ENCODE assay signal across 28 cellular contexts in genomic region chr18:23193727-23194126, GRCh38. TPM values are rescaled to one million over a fixed set of nuclear protein-coding genes. Genes with fewer than 3 reads are reported as not detected.
A peak's percentile ranks its signal among the peaks of the same experiment; 100 is the strongest.
DNase-seq lines count a peak whose midpoint lies in the region; ATAC-seq and TF ChIP-seq lines count a peak whose summit lies in the region.
"Had no signal": no experiment of that assay in that cellular context is flagged by ENCODE, and none has a peak within 500 bp of the region (broad histone marks: within the 10 kb centered on the region; RNA-seq: fewer than 3 reads in every experiment).

No MANE protein-coding gene starts in this region.

- H3K27me3 ChIP-seq in mesenchymal stem cell (ENCODE audit: control insufficient read depth in 1 of 2, insufficient read depth in 1 of 2, low read length in 2 of 2) (no peaks in the 10 kb centered on the region), suprapubic skin (no peaks in the 10 kb centered on the region), WERI-Rb-1 (ENCODE audit: insufficient read depth, low read depth, severe bottlenecking) (no peaks in the 10 kb centered on the region)
- H3K27me3 ChIP-seq: brain microvascular endothelial cell, MG63 had no signal

- no peak overlapping the region for H2BK12ac ChIP-seq in mesenchymal stem cell (ENCODE audit: low read length in 2 of 2)

- H3K4me1 ChIP-seq in mesenchymal stem cell (ENCODE audit: control insufficient read depth, insufficient read depth, low read depth, low read length) (peaks cover 25% of the 10 kb centered on the region), suprapubic skin (peaks cover 39% of the 10 kb centered on the region)

- H3K4me3 Mint-ChIP-seq in HFFc6 = peak overlapping the region; percentile 67; the same call in 1 of the 2 replicates
- H3K4me3 Mint-ChIP-seq in WTC11 = no peak overlapping the region
- H3K4me3 Mint-ChIP-seq: activated CD4-positive, alpha-beta memory T cell treated with anti-CD3 and anti-CD28 coated beads for 36 hours; activated naive CD4-positive, alpha-beta T cell treated with anti-CD3 and anti-CD28 coated beads for 36 hours; B cell; CD4-positive, alpha-beta memory T cell; memory B cell had no signal

- H4K91ac ChIP-seq in mesenchymal stem cell (ENCODE audit: low read length) = no peak overlapping the region

- no peak overlapping the region for H2AK5ac ChIP-seq in mesenchymal stem cell (ENCODE audit: low read length, severe bottlenecking)

- DNase-seq in HFFc6 (no peak), WTC11 (ENCODE audit: low spot score) (no peak), mesenchymal stem cell (no peak), suprapubic skin (ENCODE audit: low spot score in 2 of 2) (no peak), WERI-Rb-1 (no peak)
- no peak for DNase-seq in NK-92 treated with Interleukin-12 subunit alpha and Interleukin-12 subunit beta, amount 100 ng/mL, for 24 hours (lab: John Stamatoyannopoulos, UW)
- DNase-seq: ACHN; activated CD4-positive, alpha-beta memory T cell treated with anti-CD3 and anti-CD28 coated beads for 36 hours; activated CD4-positive, alpha-beta T cell treated with anti-CD3 and anti-CD28 coated beads for 1 hour; activated naive CD4-positive, alpha-beta T cell treated with anti-CD3 and anti-CD28 coated beads for 36 hours; amniotic stem cell; CD4-positive, alpha-beta memory T cell; GOT3; KG1; MG63; NCI-H1105 treated with DMSO at 0.1 percent for 48 hours; NCI-H187 treated with DMSO at 0.1 percent for 48 hours; NCI-H526; nucleus accumbens; SHP77; stimulated activated CD4-positive, alpha-beta T cell treated with anti-CD3 and anti-CD28 coated beads, Interleukin-15, amount 100 ng/mL, for 24 hours; stimulated activated CD4-positive, alpha-beta T cell treated with anti-CD3 and anti-CD28 coated beads, Interleukin-4, amount 100 ng/mL, for 4 hours; T-helper 2 cell had no signal

- CTCF ChIA-PET in WTC11 (lab: Charles Lee) = interaction anchor here (1.1 to 1.8 kb wide), 2 partner anchors 14 to 38 kb away, joined by 5 read pairs; no protein-coding TSS in a partner anchor

- peak overlapping the region; percentile 74 for H3K9ac ChIP-seq in mesenchymal stem cell (ENCODE audit: low read length)

- no peak for ATAC-seq in WTC11
- ATAC-seq in HG02938 (IDR thresholded peaks at IDR 0.05; ENCODE audit: unreplicated experiment) = no peak

- no peak overlapping the region for H2AFZ ChIP-seq in mesenchymal stem cell (ENCODE audit: low read depth, low read length)

- H3K4me3 ChIP-seq in mesenchymal stem cell (ENCODE audit: insufficient read depth in 1 of 2, low read depth in 1 of 2, low read length in 2 of 2) = no peak overlapping the region
- H3K4me3 ChIP-seq in suprapubic skin = no peak overlapping the region
- no peak overlapping the region for H3K4me3 ChIP-seq in WERI-Rb-1 (ENCODE audit: low read depth, low read length)
- H3K4me3 ChIP-seq: MG63 had no signal

- no peak for TF ChIP-seq POLR2A in suprapubic skin (IDR thresholded peaks at IDR 0.05)

- no peak for TF ChIP-seq EP300 in suprapubic skin (IDR thresholded peaks at IDR 0.05)

- H3K27ac Mint-ChIP-seq in HFFc6 (peak overlapping the region; percentile 31), WTC11 (peak overlapping the region; percentile 6; the same call in 1 of the 2 replicates)
- H3K27ac Mint-ChIP-seq: activated CD4-positive, alpha-beta memory T cell treated with anti-CD3 and anti-CD28 coated beads for 36 hours; activated naive CD4-positive, alpha-beta T cell treated with anti-CD3 and anti-CD28 coated beads for 36 hours; B cell; memory B cell; progenitor cell of endocrine pancreas had no signal

- no peak overlapping the region for H3K18ac ChIP-seq in mesenchymal stem cell (ENCODE audit: low read depth in 1 of 2, low read length in 2 of 2)

- peaks cover 43% of the 10 kb centered on the region for H3K4me1 Mint-ChIP-seq in HFFc6 (ENCODE audit: low read depth)
- H3K4me1 Mint-ChIP-seq in WTC11 = peaks cover 47% of the 10 kb centered on the region

- H3K27me3 Mint-ChIP-seq in HFFc6 (ENCODE audit: insufficient read depth) (peaks cover 3% of the 10 kb centered on the region), WTC11 (ENCODE audit: low read depth) (no peaks in the 10 kb centered on the region)

- peaks cover 14% of the 10 kb centered on the region; the same call in 1 of the 2 replicates for H3K36me3 Mint-ChIP-seq in HFFc6 (ENCODE audit: low read depth)
- H3K36me3 Mint-ChIP-seq in WTC11 = peaks cover 33% of the 10 kb centered on the region
- H3K36me3 Mint-ChIP-seq: activated CD4-positive, alpha-beta memory T cell treated with anti-CD3 and anti-CD28 coated beads for 36 hours; CD4-positive, alpha-beta memory T cell; memory B cell had no signal

- H3K4me2 ChIP-seq in mesenchymal stem cell (ENCODE audit: low read length, poor library complexity, severe bottlenecking) = no peak overlapping the region

- no peak overlapping the region for H3K23ac ChIP-seq in mesenchymal stem cell (ENCODE audit: low read length in 2 of 2)

- H2BK15ac ChIP-seq in mesenchymal stem cell (ENCODE audit: low read depth, poor library complexity, severe bottlenecking) = no peak overlapping the region

- H3K36me3 ChIP-seq in mesenchymal stem cell (ENCODE audit: control insufficient read depth in 1 of 2, insufficient read depth in 2 of 2, low read depth in 1 of 2, low read length in 2 of 2) (peaks cover 25 to 59% of the 10 kb centered on the region in 2 experiments), suprapubic skin (peaks cover 16% of the 10 kb centered on the region), WERI-Rb-1 (no peaks in the 10 kb centered on the region)

- TF ChIP-seq CTCF in HFFc6 (IDR thresholded peaks at IDR 0.05) = no peak
- TF ChIP-seq CTCF in WTC11 (IDR thresholded peaks at IDR 0.05) = no peak
- TF ChIP-seq CTCF in suprapubic skin (IDR thresholded peaks at IDR 0.05) = no peak
- TF ChIP-seq CTCF in WERI-Rb-1 (IDR thresholded peaks at IDR 0.05; ENCODE audit: low read depth, low read length) = no peak

- no peak overlapping the region for H3K4ac ChIP-seq in mesenchymal stem cell (ENCODE audit: low read depth in 1 of 2, low read length in 2 of 2)

- H3K27ac ChIP-seq in mesenchymal stem cell (ENCODE audit: low read length, poor library complexity, severe bottlenecking) = no peak overlapping the region
- peak overlapping the region; percentile 52 for H3K27ac ChIP-seq in suprapubic skin
- no peak overlapping the region for H3K27ac ChIP-seq in WERI-Rb-1

- POLR2A ChIA-PET in WTC11 (lab: Charles Lee) = no interaction called here

- H3K9me3 Mint-ChIP-seq in HFFc6 = no peaks in the 10 kb centered on the region
- no peaks in the 10 kb centered on the region for H3K9me3 Mint-ChIP-seq in WTC11
- H3K9me3 Mint-ChIP-seq: activated CD4-positive, alpha-beta memory T cell treated with anti-CD3 and anti-CD28 coated beads for 36 hours; activated naive CD4-positive, alpha-beta T cell treated with anti-CD3 and anti-CD28 coated beads for 36 hours; CD4-positive, alpha-beta memory T cell; memory B cell had no signal

- peaks cover 4% of the 10 kb centered on the region for H3K79me1 ChIP-seq in mesenchymal stem cell (replicated peaks; ENCODE audit: low read length, poor library complexity, severe bottlenecking)

- no CpG with 5 or more reads among the region's 2 CpGs for WGBS in mesenchymal stem cell
- WGBS in suprapubic skin = 51% methylated on average over 2 of the region's 2 CpGs

- no peak overlapping the region for H3K14ac ChIP-seq in mesenchymal stem cell (ENCODE audit: low read length in 2 of 2)

- no peaks in the 10 kb centered on the region for H3K9me3 ChIP-seq in mesenchymal stem cell (ENCODE audit: control insufficient read depth, low read length)
- H3K9me3 ChIP-seq in suprapubic skin = no peaks in the 10 kb centered on the region
- no peaks in the 10 kb centered on the region for H3K9me3 ChIP-seq in WERI-Rb-1 (ENCODE audit: severe bottlenecking)
- H3K9me3 ChIP-seq: MG63 had no signal

- no peak overlapping the region for H4K8ac ChIP-seq in mesenchymal stem cell (ENCODE audit: low read length)

- no peak overlapping the region for H2BK120ac ChIP-seq in mesenchymal stem cell (ENCODE audit: low read depth, low read length)

- no peak overlapping the region for H2BK5ac ChIP-seq in mesenchymal stem cell (ENCODE audit: low read depth, low read length, poor library complexity, severe bottlenecking)

TF ChIP-seq in WTC11, 78 proteins besides CTCF, POLR2A, EP300 and RAD21 (continues in another document):
- TF ChIP-seq FOXP4 (CRISPR knock-in tag; IDR thresholded peaks at IDR 0.05) = no peak
- no peak for TF ChIP-seq JAZF1 (CRISPR knock-in tag; IDR thresholded peaks at IDR 0.05)
- TF ChIP-seq ERG (CRISPR knock-in tag; IDR thresholded peaks at IDR 0.05) = no peak

RNA-seq across cellular contexts. Expression of gene CABLES1, which starts 58.4 kb away (rescaled TPM):
- 1 to 10 TPM; 6.2 to 9.3 (median 8.5) TPM for total RNA-seq in HFFc6 (2021; fragmentation: NEBNext Ultra II Directional; extraction: Animal tissue kit (Norgen Biotek cat#: 25700))
- total RNA-seq in WTC11 (2021) (15.4 to 18.0 TPM (median 17.0 TPM) in 3 replicates), suprapubic skin (10 to 100 TPM; 24.9 to 42.2 (median 38.0) TPM)
- polyA plus RNA-seq in mesenchymal stem cell (2013, experiment 1 of 2) = 8.1 TPM
- 8.9 TPM for polyA plus RNA-seq in mesenchymal stem cell (2013, experiment 2 of 2)
- polyA plus RNA-seq: CD4-positive, alpha-beta memory T cell had no signal
